In the genomic region with DNA sequence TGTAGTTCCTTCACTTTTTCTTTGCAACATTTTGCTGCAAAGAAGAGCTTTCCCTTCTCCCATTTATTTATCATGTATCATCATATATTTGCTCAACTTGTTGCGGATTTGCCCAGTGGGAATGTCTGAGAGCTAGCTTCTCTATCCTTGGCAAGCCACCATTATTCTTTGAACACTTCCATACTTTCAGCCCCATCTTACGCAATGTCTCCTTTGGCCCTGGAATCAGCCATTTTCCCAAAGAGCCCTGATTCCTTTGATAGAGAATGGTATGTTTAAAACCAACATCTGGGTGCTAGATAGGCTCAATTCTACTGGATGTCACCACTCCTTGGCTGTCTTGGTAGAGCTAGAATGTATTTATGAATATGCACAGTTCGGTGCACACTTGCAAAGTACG, we compare ENCODE assay signal across 23 cellular contexts.
"Had no signal": no experiment of that assay in that cellular context is flagged by ENCODE, and none has a peak within 500 bp of the region (broad histone marks: within the 10 kb centered on the region; RNA-seq: fewer than 3 reads in every experiment).

No MANE protein-coding gene starts in this region.

- ATAC-seq: activated CD4-positive, alpha-beta T cell treated with anti-CD3 and anti-CD28 coated beads for 36 hours; activated T-helper 17 cell treated with anti-CD3 and anti-CD28 coated beads, Interleukin-2, amount 50 U/mL, for 72 hours had no signal

- H3K4me3 Mint-ChIP-seq: activated CD4-positive, alpha-beta memory T cell treated with anti-CD3 and anti-CD28 coated beads, Interleukin-2, amount 10 ng/mL, durations not matched to agents 7 days and 5 days; activated CD4-positive, alpha-beta T cell treated with anti-CD3 and anti-CD28 coated beads for 36 hours; activated naive CD4-positive, alpha-beta T cell treated with anti-CD3 and anti-CD28 coated beads for 36 hours; activated T-helper 17 cell treated with anti-CD3 and anti-CD28 coated beads, Interleukin-2, amount 50 U/mL, for 72 hours had no signal

- DNase-seq: activated CD4-positive, alpha-beta memory T cell treated with anti-CD3 and anti-CD28 coated beads, Interleukin-2, amount 10 ng/mL, durations not matched to agents 7 days and 5 days; activated CD4-positive, alpha-beta T cell treated with anti-CD3 and anti-CD28 coated beads for 36 hours; activated CD4-positive, alpha-beta T cell treated with anti-CD3 and anti-CD28 coated beads, Interleukin-2, amount 50 U/mL, for 1 hour; activated gamma-delta T cell; activated naive CD4-positive, alpha-beta T cell treated with anti-CD3 and anti-CD28 coated beads for 36 hours; activated T-cell treated with anti-CD3 and anti-CD28 coated beads for 4 hours; activated T-cell treated with anti-CD3 and anti-CD28 coated beads, Interleukin-2, amount 50 U/mL, for 48 hours; anterior cingulate cortex; cerebellar nuclear complex; MM.1S; NCI-H1105; NCI-H1436; NCI-H1694 treated with DMSO at 0.1 percent for 48 hours; NCI-H2029 treated with DMSO at 0.1 percent for 48 hours; NCI-H345; NCI-H510A; NCI-H526 treated with DMSO at 0.1 percent for 48 hours; NCI-H82; SIG-M5; T-helper 2 cell; T1000 had no signal

- FAIRE-seq: TTC549 had no signal

- H3K27ac Mint-ChIP-seq: activated CD4-positive, alpha-beta T cell treated with anti-CD3 and anti-CD28 coated beads for 36 hours; activated naive CD4-positive, alpha-beta T cell treated with anti-CD3 and anti-CD28 coated beads for 36 hours; activated T-helper 17 cell treated with anti-CD3 and anti-CD28 coated beads, Interleukin-2, amount 50 U/mL, for 72 hours had no signal

- H3K27me3 Mint-ChIP-seq: activated CD4-positive, alpha-beta memory T cell treated with anti-CD3 and anti-CD28 coated beads, Interleukin-2, amount 10 ng/mL, durations not matched to agents 7 days and 5 days; activated CD4-positive, alpha-beta T cell treated with anti-CD3 and anti-CD28 coated beads for 36 hours; activated T-helper 17 cell treated with anti-CD3 and anti-CD28 coated beads, Interleukin-2, amount 50 U/mL, for 72 hours had no signal
